In genomic region chr7:43761919-43762318, GRCh38 we compare ENCODE assay signal across 1 cellular context.
TF ChIP-seq lines count a peak whose summit lies in the region.

No MANE protein-coding gene starts in this region.

TF ChIP-seq in HEK293, 187 proteins besides CTCF, POLR2A, EP300 and RAD21 (continued from another document):
- TF ChIP-seq PRDM4 (tag by site-specific recombination; IDR thresholded peaks at IDR 0.05): no peak
- TF ChIP-seq BCL6B (tag by site-specific recombination; IDR thresholded peaks at IDR 0.05): no peak
- TF ChIP-seq AEBP2 (tag by site-specific recombination; IDR thresholded peaks at IDR 0.05; ENCODE audit: borderline replicate concordance): no peak
- TF ChIP-seq ZNF596 (tag by site-specific recombination; IDR thresholded peaks at IDR 0.05): no peak
- TF ChIP-seq ZNF274 (IDR thresholded peaks at IDR 0.05; ENCODE audit: low read length): no peak
- TF ChIP-seq ZNF274 (tag by site-specific recombination; IDR thresholded peaks at IDR 0.05; ENCODE audit: borderline replicate concordance): no peak
- TF ChIP-seq WT1 (tag by site-specific recombination; IDR thresholded peaks at IDR 0.05): 0 out of 2 replicates have a peak, but pooled peaks have one; percentile 40
- TF ChIP-seq ZNF529 (tag by site-specific recombination; IDR thresholded peaks at IDR 0.05; ENCODE audit: insufficient replicate concordance): no peak
- peak; percentile 35; the same call in 1 of the 2 replicates for TF ChIP-seq KLF1 (tag by site-specific recombination; IDR thresholded peaks at IDR 0.05)
- TF ChIP-seq ZNF513 (tag by site-specific recombination; IDR thresholded peaks at IDR 0.05): 0 out of 2 replicates have a peak, but pooled peaks have one; percentile 25
- TF ChIP-seq ZNF2 (tag by site-specific recombination; IDR thresholded peaks at IDR 0.05): no peak
